Comparison of ENCODE assay signal across 1 cellular context in genomic region chr16:19710991-19711545, GRCh38.
TF ChIP-seq lines count a peak whose summit lies in the region.

No MANE protein-coding gene starts in this region.

TF ChIP-seq in H1, 55 proteins besides CTCF, POLR2A, EP300 and RAD21:
- no peak for TF ChIP-seq SRF (IDR thresholded peaks at IDR 0.05; ENCODE audit: low read depth, low read length)
- TF ChIP-seq SIRT6 (IDR thresholded peaks at IDR 0.05; ENCODE audit: low read length): no peak
- no peak for TF ChIP-seq CREB1 (IDR thresholded peaks at IDR 0.05)
- TF ChIP-seq SUZ12 (IDR thresholded peaks at IDR 0.05; ENCODE audit: low read length): no peak
- no peak for TF ChIP-seq RXRA (IDR thresholded peaks at IDR 0.05; ENCODE audit: insufficient read depth, low read depth, low read length)
- TF ChIP-seq CHD1 (IDR thresholded peaks at IDR 0.05; ENCODE audit: low read depth, low read length): no peak
